8 cellular contexts compared by ENCODE assay signal in genomic region chr14:52552063-52552988, GRCh38. TPM values are rescaled to one million over a fixed set of nuclear protein-coding genes. Genes with fewer than 3 reads are reported as not detected.
DNase-seq lines count a peak whose midpoint lies in the region; ATAC-seq and TF ChIP-seq lines count a peak whose summit lies in the region.

GPR137C (plus strand) TSS chr14:52552836; CDS start chr14:52553148, 312 bp downstream.
TXNDC16 (minus strand) TSS chr14:52552505; CDS start chr14:52543557, 8,948 bp downstream.

- peak within 1 kb of the TSS; percentile 96 for H3K4me2 ChIP-seq in H9 (ENCODE audit: insufficient read depth, insufficient read length, low read length)

- peak within 1 kb of the TSS; percentile 68 for H3K9ac ChIP-seq in ES-I3 (ENCODE audit: low read depth, low read length)
- H3K9ac ChIP-seq in H9 (ENCODE audit: extremely low read depth, insufficient read length, low read length): peak within 1 kb of the TSS; percentile 88

- peaks cover 4% of the 10 kb centered on the region; the same call in 1 of the 2 replicates for H3K4me1 ChIP-seq in ES-I3 (ENCODE audit: insufficient read depth, low read length)
- H3K4me1 ChIP-seq in H9 (ENCODE audit: insufficient read depth, low read length): 0 out of 2 replicates have a peak, but pooled peaks cover 3% of the 10 kb centered on the region

- no peak within 1 kb of the TSS for H3K4ac ChIP-seq in H9 (ENCODE audit: low read depth, low read length)

- ATAC-seq in natural killer cell treated with Interleukin-12 subunit alpha and Interleukin-12 subunit beta and Interleukin-15 and Interleukin-18, amount 100 ng/mL, for 72 hours: peak; percentile 96 to 97

- TF ChIP-seq POLR2A in Raji (IDR thresholded peaks at IDR 0.05; ENCODE audit: insufficient read depth, low read depth, low read length): peak; percentile 98

- no peaks in the 10 kb centered on the region for H3K27me3 ChIP-seq in H9 (ENCODE audit: insufficient read depth, low read length)

- peaks cover 18 to 21% of the 10 kb centered on the region in 2 experiments for H3K4me1 Mint-ChIP-seq in H9
- H3K4me1 Mint-ChIP-seq in natural killer cell treated with Interleukin-12 subunit alpha and Interleukin-12 subunit beta and Interleukin-15 and Interleukin-18, amount 100 ng/mL, for 72 hours (ENCODE audit: low read depth in 2 of 2): peaks cover 27 to 28% of the 10 kb centered on the region in 2 donors

- no peaks in the 10 kb centered on the region for H3K9me3 Mint-ChIP-seq in H9
- no peaks in the 10 kb centered on the region for H3K9me3 Mint-ChIP-seq in natural killer cell treated with Interleukin-12 subunit alpha and Interleukin-12 subunit beta and Interleukin-15 and Interleukin-18, amount 100 ng/mL, for 72 hours

- no CpG with 5 or more reads among the region's 81 CpGs for WGBS in H9 (ENCODE audit: extremely low coverage, insufficient read length, low lambda C conversion rate)

- no peak within 1 kb of the TSS for H2AK5ac ChIP-seq in H9 (ENCODE audit: insufficient read length, low read length)

- H4K8ac ChIP-seq in H9 (replicated peaks; ENCODE audit: insufficient read length, low read depth, low read length): no peak within 1 kb of the TSS

- no peak within 1 kb of the TSS for H2BK120ac ChIP-seq in H9 (ENCODE audit: low read depth, low read length, poor library complexity, severe bottlenecking)

- DNase-seq in H9 (peak; percentile 100), M059J (ENCODE audit: low read depth) (peak; percentile 100), fibroblast of the aortic adventitia (ENCODE audit: low read depth) (peak; percentile 99)
- DNase-seq in activated effector memory CD4-positive, alpha-beta T cell treated with anti-CD3 and anti-CD28 coated beads, Interleukin-2, amount 50 U/mL, for 16 hours: peak; percentile 100
- peak; percentile 100 for DNase-seq in natural killer cell treated with Interleukin-12 subunit alpha and Interleukin-12 subunit beta and Interleukin-15 and Interleukin-18, amount 100 ng/mL, for 72 hours (ENCODE audit: low spot score)
- DNase-seq in stimulated activated naive CD4-positive, alpha-beta T cell treated with Interleukin-2 at 50 U/mL for 16 hours (lab: John Stamatoyannopoulos, UW): peak; percentile 100

- H3K79me2 ChIP-seq in H9 (ENCODE audit: insufficient read depth, low read length): no peaks in the 10 kb centered on the region; the same call in 1 of the 2 replicates

- no peak within 1 kb of the TSS for H3K56ac ChIP-seq in H9 (ENCODE audit: insufficient read length, low read depth, low read length)

- no peaks in the 10 kb centered on the region for H3K36me3 ChIP-seq in ES-I3 (ENCODE audit: insufficient read depth, low read length)

- no peak within 1 kb of the TSS for H2BK15ac ChIP-seq in H9 (ENCODE audit: low read depth, low read length)

- H3K27me3 Mint-ChIP-seq in H9 (ENCODE audit: low read depth): 0 out of 2 replicates have a peak, but pooled peaks cover 1% of the 10 kb centered on the region
- peaks cover 0 to 2% of the 10 kb centered on the region in 2 donors for H3K27me3 Mint-ChIP-seq in natural killer cell treated with Interleukin-12 subunit alpha and Interleukin-12 subunit beta and Interleukin-15 and Interleukin-18, amount 100 ng/mL, for 72 hours

- H3K14ac ChIP-seq in H9 (ENCODE audit: insufficient read depth, low read length): peak within 1 kb of the TSS; percentile 74; the same call in 1 of the 2 replicates

- H4K5ac ChIP-seq in H9 (ENCODE audit: insufficient read length, low read depth, low read length): no peak within 1 kb of the TSS

- peak within 1 kb of the TSS; percentile 86 to 97 for H3K4me3 Mint-ChIP-seq in H9
- peak within 1 kb of the TSS; percentile 93 for H3K4me3 Mint-ChIP-seq in natural killer cell treated with Interleukin-12 subunit alpha and Interleukin-12 subunit beta and Interleukin-15 and Interleukin-18, amount 100 ng/mL, for 72 hours

- H2BK5ac ChIP-seq in H9 (ENCODE audit: insufficient read length, low read length): no peak within 1 kb of the TSS

- H3K27ac Mint-ChIP-seq in H9: peak within 1 kb of the TSS; percentile 81 to 93 (median 89)
- peak within 1 kb of the TSS; percentile 70 to 84 for H3K27ac Mint-ChIP-seq in natural killer cell treated with Interleukin-12 subunit alpha and Interleukin-12 subunit beta and Interleukin-15 and Interleukin-18, amount 100 ng/mL, for 72 hours

- H4K91ac ChIP-seq in H9 (ENCODE audit: insufficient read length, low read depth, low read length): no peak within 1 kb of the TSS

- H3K36me3 Mint-ChIP-seq in H9 (ENCODE audit: insufficient read depth in 1 of 3, low read depth in 3 of 3): peaks cover 0 to 5% (median 0%) of the 10 kb centered on the region in 3 experiments; a peak in 1 of 7 replicates
- H3K36me3 Mint-ChIP-seq in natural killer cell treated with Interleukin-12 subunit alpha and Interleukin-12 subunit beta and Interleukin-15 and Interleukin-18, amount 100 ng/mL, for 72 hours: no peaks in the 10 kb centered on the region

- no peak within 1 kb of the TSS for H3K23ac ChIP-seq in H9 (ENCODE audit: insufficient read length, low read depth, low read length)

- H2BK20ac ChIP-seq in H9 (ENCODE audit: low read depth, low read length, poor library complexity, severe bottlenecking): no peak within 1 kb of the TSS

- H3K79me1 ChIP-seq in H9 (ENCODE audit: insufficient read depth, low read depth, low read length, poor library complexity, severe bottlenecking): no peaks in the 10 kb centered on the region

- H3K9me3 ChIP-seq in ES-I3 (ENCODE audit: control insufficient read depth, insufficient read depth, low read length) (no peaks in the 10 kb centered on the region), H9 (ENCODE audit: control insufficient read depth, low read depth, low read length) (no peaks in the 10 kb centered on the region)

- H4K20me1 ChIP-seq in H9 (ENCODE audit: control insufficient read depth, insufficient read depth, insufficient read length): no peaks in the 10 kb centered on the region

- no peak within 1 kb of the TSS for H2AFZ ChIP-seq in H9 (ENCODE audit: low read length)

- TF ChIP-seq CTCF in H9 (conservative IDR thresholded peaks at IDR 0.05) (no peak), fibroblast of the aortic adventitia (IDR thresholded peaks at IDR 0.05; ENCODE audit: insufficient read depth, low read length) (no peak)

- H3K23me2 ChIP-seq in H9 (ENCODE audit: insufficient read length, low read depth, low read length, poor library complexity, severe bottlenecking): peaks cover 6% of the 10 kb centered on the region

- H3K4me3 ChIP-seq in fibroblast of the aortic adventitia (ENCODE audit: low read depth, low read length): peak within 1 kb of the TSS; percentile 89

- no peak within 1 kb of the TSS for H2BK12ac ChIP-seq in H9 (ENCODE audit: insufficient read length, low read depth, low read length)

- H3K18ac ChIP-seq in H9 (ENCODE audit: insufficient read length, low read depth, low read length): peak within 1 kb of the TSS; percentile 54

- no peak within 1 kb of the TSS for H3T11ph ChIP-seq in H9 (ENCODE audit: low read length)

- no peak within 1 kb of the TSS for H3K27ac ChIP-seq in H9 (ENCODE audit: insufficient read length, low read depth, low read length)

RNA-seq across cellular contexts. Expression of gene GPR137C, which starts in this region (rescaled TPM):
- 4.2 and 4.3 TPM in 2 replicates for total RNA-seq in H9 (2021)
- total RNA-seq in M059J (2014; rRNA removed; shearing (Covaris generic)): 4.4 TPM in 2 replicates
- 0.49 and 1.7 TPM in 2 replicates for total RNA-seq in fibroblast of the aortic adventitia (ENCODE audit: low replicate concordance)
- total RNA-seq in natural killer cell treated with Interleukin-12 subunit alpha and Interleukin-12 subunit beta and Interleukin-15 and Interleukin-18, amount 100 ng/mL, for 72 hours: under 1 TPM; 0.36 to 0.38 TPM

RNA-seq across cellular contexts. Expression of gene TXNDC16, which starts in this region (rescaled TPM):
- total RNA-seq in H9 (2021) (11.7 and 13.2 TPM in 2 replicates), fibroblast of the aortic adventitia (ENCODE audit: low replicate concordance) (6.9 and 9.4 TPM in 2 replicates)
- 7.1 and 12.1 TPM in 2 replicates for total RNA-seq in M059J (2014; rRNA removed; shearing (Covaris generic))
- total RNA-seq in natural killer cell treated with Interleukin-12 subunit alpha and Interleukin-12 subunit beta and Interleukin-15 and Interleukin-18, amount 100 ng/mL, for 72 hours: 10 to 100 TPM in 1 of 2 donors, 1 to 10 TPM in 1; 6.4 to 16.3 TPM
